1 cellular context compared by ENCODE assay signal in genomic region chr12:121277367-121277744, GRCh38.
A peak's percentile ranks its signal among the peaks of the same experiment; 100 is the strongest.
TF ChIP-seq lines count a peak whose summit lies in the region.

No MANE protein-coding gene starts in this region.

TF ChIP-seq in GM12878, 131 proteins besides CTCF, POLR2A, EP300 and RAD21:
- TF ChIP-seq, protein P1, sequence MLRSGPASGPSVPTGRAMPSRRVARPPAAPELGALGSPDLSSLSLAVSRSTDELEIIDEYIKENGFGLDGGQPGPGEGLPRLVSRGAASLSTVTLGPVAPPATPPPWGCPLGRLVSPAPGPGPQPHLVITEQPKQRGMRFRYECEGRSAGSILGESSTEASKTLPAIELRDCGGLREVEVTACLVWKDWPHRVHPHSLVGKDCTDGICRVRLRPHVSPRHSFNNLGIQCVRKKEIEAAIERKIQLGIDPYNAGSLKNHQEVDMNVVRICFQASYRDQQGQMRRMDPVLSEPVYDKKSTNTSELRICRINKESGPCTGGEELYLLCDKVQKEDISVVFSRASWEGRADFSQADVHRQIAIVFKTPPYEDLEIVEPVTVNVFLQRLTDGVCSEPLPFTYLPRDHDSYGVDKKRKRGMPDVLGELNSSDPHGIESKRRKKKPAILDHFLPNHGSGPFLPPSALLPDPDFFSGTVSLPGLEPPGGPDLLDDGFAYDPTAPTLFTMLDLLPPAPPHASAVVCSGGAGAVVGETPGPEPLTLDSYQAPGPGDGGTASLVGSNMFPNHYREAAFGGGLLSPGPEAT (IDR thresholded peaks at IDR 0.05; ENCODE audit: low read depth): peak; percentile 7; the same call in 1 of the 2 replicates
- TF ChIP-seq PAX8 (IDR thresholded peaks at IDR 0.05) (no peak), ZNF217 (IDR thresholded peaks at IDR 0.05) (0 out of 2 replicates have a peak, but pooled peaks have one; percentile 42), FOXK2 (IDR thresholded peaks at IDR 0.05) (no peak), NR2C2 (IDR thresholded peaks at IDR 0.05; ENCODE audit: borderline replicate concordance, control insufficient read depth, insufficient read length, low read depth) (no peak), PAX5 (IDR thresholded peaks at IDR 0.05; ENCODE audit: borderline replicate concordance, low read depth, low read length) (no peak), MYC (IDR thresholded peaks at IDR 0.05; ENCODE audit: insufficient read depth, insufficient read length, insufficient replicate concordance, low read length, severe bottlenecking) (no peak), BHLHE40 (IDR thresholded peaks at IDR 0.05; ENCODE audit: borderline replicate concordance in 1 of 2, low read depth in 2 of 2, low read length in 1 of 2) (no peak), EGR1 (IDR thresholded peaks at IDR 0.05; ENCODE audit: borderline replicate concordance in 1 of 2, low read depth in 2 of 2, low read length in 2 of 2) (no peak), KLF5 (IDR thresholded peaks at IDR 0.05; ENCODE audit: partially characterized antibody) (no peak), MTA3 (IDR thresholded peaks at IDR 0.05; ENCODE audit: borderline replicate concordance, low read length) (no peak), BCLAF1 (IDR thresholded peaks at IDR 0.05) (no peak), ZNF207 (IDR thresholded peaks at IDR 0.05; ENCODE audit: borderline replicate concordance) (no peak), PML (IDR thresholded peaks at IDR 0.05; ENCODE audit: low read length) (no peak), NFXL1 (IDR thresholded peaks at IDR 0.05; ENCODE audit: borderline replicate concordance) (no peak), ZNF274 (IDR thresholded peaks at IDR 0.05; ENCODE audit: insufficient read depth, insufficient read length) (no peak), CBX3 (IDR thresholded peaks at IDR 0.05; ENCODE audit: borderline replicate concordance, low read depth) (no peak), SREBF2 (IDR thresholded peaks at IDR 0.05; ENCODE audit: low read length) (no peak), FOS (IDR thresholded peaks at IDR 0.05; ENCODE audit: borderline replicate concordance, extremely low read depth, insufficient read length) (no peak), ZBTB33 (IDR thresholded peaks at IDR 0.05) (0 out of 2 replicates have a peak, but pooled peaks have one; percentile 21), SMARCA5 (IDR thresholded peaks at IDR 0.05) (peak; percentile 69; the same call in 1 of the 2 replicates), RBBP5 (conservative IDR thresholded peaks at IDR 0.05) (no peak), HDAC2 (IDR thresholded peaks at IDR 0.05) (no peak), BRCA1 (IDR thresholded peaks at IDR 0.05; ENCODE audit: low read depth, low read length) (no peak), GATAD2B (conservative IDR thresholded peaks at IDR 0.05; ENCODE audit: low read depth) (no peak)
- TF ChIP-seq, protein P2, sequence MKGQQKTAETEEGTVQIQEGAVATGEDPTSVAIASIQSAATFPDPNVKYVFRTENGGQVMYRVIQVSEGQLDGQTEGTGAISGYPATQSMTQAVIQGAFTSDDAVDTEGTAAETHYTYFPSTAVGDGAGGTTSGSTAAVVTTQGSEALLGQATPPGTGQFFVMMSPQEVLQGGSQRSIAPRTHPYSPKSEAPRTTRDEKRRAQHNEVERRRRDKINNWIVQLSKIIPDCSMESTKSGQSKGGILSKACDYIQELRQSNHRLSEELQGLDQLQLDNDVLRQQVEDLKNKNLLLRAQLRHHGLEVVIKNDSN (IDR thresholded peaks at IDR 0.05; ENCODE audit: borderline replicate concordance, extremely low read length, insufficient read depth, low read depth, low read length): no peak
- TF ChIP-seq, protein P3, sequence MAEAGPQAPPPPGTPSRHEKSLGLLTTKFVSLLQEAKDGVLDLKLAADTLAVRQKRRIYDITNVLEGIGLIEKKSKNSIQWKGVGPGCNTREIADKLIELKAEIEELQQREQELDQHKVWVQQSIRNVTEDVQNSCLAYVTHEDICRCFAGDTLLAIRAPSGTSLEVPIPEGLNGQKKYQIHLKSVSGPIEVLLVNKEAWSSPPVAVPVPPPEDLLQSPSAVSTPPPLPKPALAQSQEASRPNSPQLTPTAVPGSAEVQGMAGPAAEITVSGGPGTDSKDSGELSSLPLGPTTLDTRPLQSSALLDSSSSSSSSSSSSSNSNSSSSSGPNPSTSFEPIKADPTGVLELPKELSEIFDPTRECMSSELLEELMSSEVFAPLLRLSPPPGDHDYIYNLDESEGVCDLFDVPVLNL (IDR thresholded peaks at IDR 0.05; ENCODE audit: low read depth, low read length): no peak
- TF ChIP-seq, protein P4, sequence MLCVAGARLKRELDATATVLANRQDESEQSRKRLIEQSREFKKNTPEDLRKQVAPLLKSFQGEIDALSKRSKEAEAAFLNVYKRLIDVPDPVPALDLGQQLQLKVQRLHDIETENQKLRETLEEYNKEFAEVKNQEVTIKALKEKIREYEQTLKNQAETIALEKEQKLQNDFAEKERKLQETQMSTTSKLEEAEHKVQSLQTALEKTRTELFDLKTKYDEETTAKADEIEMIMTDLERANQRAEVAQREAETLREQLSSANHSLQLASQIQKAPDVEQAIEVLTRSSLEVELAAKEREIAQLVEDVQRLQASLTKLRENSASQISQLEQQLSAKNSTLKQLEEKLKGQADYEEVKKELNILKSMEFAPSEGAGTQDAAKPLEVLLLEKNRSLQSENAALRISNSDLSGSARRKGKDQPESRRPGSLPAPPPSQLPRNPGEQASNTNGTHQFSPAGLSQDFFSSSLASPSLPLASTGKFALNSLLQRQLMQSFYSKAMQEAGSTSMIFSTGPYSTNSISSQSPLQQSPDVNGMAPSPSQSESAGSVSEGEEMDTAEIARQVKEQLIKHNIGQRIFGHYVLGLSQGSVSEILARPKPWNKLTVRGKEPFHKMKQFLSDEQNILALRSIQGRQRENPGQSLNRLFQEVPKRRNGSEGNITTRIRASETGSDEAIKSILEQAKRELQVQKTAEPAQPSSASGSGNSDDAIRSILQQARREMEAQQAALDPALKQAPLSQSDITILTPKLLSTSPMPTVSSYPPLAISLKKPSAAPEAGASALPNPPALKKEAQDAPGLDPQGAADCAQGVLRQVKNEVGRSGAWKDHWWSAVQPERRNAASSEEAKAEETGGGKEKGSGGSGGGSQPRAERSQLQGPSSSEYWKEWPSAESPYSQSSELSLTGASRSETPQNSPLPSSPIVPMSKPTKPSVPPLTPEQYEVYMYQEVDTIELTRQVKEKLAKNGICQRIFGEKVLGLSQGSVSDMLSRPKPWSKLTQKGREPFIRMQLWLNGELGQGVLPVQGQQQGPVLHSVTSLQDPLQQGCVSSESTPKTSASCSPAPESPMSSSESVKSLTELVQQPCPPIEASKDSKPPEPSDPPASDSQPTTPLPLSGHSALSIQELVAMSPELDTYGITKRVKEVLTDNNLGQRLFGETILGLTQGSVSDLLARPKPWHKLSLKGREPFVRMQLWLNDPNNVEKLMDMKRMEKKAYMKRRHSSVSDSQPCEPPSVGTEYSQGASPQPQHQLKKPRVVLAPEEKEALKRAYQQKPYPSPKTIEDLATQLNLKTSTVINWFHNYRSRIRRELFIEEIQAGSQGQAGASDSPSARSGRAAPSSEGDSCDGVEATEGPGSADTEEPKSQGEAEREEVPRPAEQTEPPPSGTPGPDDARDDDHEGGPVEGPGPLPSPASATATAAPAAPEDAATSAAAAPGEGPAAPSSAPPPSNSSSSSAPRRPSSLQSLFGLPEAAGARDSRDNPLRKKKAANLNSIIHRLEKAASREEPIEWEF (IDR thresholded peaks at IDR 0.05; ENCODE audit: insufficient replicate concordance, low read depth, low read length): peak; percentile 5
- TF ChIP-seq, protein P5, sequence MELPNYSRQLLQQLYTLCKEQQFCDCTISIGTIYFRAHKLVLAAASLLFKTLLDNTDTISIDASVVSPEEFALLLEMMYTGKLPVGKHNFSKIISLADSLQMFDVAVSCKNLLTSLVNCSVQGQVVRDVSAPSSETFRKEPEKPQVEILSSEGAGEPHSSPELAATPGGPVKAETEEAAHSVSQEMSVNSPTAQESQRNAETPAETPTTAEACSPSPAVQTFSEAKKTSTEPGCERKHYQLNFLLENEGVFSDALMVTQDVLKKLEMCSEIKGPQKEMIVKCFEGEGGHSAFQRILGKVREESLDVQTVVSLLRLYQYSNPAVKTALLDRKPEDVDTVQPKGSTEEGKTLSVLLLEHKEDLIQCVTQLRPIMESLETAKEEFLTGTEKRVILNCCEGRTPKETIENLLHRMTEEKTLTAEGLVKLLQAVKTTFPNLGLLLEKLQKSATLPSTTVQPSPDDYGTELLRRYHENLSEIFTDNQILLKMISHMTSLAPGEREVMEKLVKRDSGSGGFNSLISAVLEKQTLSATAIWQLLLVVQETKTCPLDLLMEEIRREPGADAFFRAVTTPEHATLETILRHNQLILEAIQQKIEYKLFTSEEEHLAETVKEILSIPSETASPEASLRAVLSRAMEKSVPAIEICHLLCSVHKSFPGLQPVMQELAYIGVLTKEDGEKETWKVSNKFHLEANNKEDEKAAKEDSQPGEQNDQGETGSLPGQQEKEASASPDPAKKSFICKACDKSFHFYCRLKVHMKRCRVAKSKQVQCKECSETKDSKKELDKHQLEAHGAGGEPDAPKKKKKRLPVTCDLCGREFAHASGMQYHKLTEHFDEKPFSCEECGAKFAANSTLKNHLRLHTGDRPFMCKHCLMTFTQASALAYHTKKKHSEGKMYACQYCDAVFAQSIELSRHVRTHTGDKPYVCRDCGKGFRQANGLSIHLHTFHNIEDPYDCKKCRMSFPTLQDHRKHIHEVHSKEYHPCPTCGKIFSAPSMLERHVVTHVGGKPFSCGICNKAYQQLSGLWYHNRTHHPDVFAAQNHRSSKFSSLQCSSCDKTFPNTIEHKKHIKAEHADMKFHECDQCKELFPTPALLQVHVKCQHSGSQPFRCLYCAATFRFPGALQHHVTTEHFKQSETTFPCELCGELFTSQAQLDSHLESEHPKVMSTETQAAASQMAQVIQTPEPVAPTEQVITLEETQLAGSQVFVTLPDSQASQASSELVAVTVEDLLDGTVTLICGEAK (IDR thresholded peaks at IDR 0.05; ENCODE audit: borderline replicate concordance): peak; percentile 17; the same call in 1 of the 2 replicates
- TF ChIP-seq, protein P6, sequence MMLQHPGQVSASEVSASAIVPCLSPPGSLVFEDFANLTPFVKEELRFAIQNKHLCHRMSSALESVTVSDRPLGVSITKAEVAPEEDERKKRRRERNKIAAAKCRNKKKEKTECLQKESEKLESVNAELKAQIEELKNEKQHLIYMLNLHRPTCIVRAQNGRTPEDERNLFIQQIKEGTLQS (IDR thresholded peaks at IDR 0.05; ENCODE audit: borderline replicate concordance, extremely low read depth, low read depth, low read length): no peak
